Comparison of ENCODE assay signal across 16 cellular contexts in genomic region chr13:24307211-24308067, GRCh38. TPM values are rescaled to one million over a fixed set of nuclear protein-coding genes. Genes with fewer than 3 reads are reported as not detected.
DNase-seq lines count a peak whose midpoint lies in the region; ATAC-seq and TF ChIP-seq lines count a peak whose summit lies in the region.
"Had no signal": no experiment of that assay in that cellular context is flagged by ENCODE, and none has a peak within 500 bp of the region (broad histone marks: within the 10 kb centered on the region; RNA-seq: fewer than 3 reads in every experiment).

No MANE protein-coding gene starts in this region.

- no peak for TF ChIP-seq EP300 in upper lobe of left lung (IDR thresholded peaks at IDR 0.05)

- H3K27ac ChIP-seq in right atrium auricular region (peak overlapping the region in 1 of 2 donors; percentile 7), left lung (peak overlapping the region in 1 of 2 donors; percentile 40), upper lobe of left lung (peak overlapping the region in 1 of 4 donors; percentile 36)

- TF ChIP-seq CTCF in right atrium auricular region (IDR thresholded peaks at IDR 0.05) (no peak), left lung (IDR thresholded peaks at IDR 0.05) (no peak), upper lobe of left lung (IDR thresholded peaks at IDR 0.05) (no peak)

- WGBS in upper lobe of left lung, 2 donors = 60 to 74% methylated on average over 20 to 27 of the region's 27 CpGs

- H3K4me1 ChIP-seq in right atrium auricular region (peaks cover 0 to 14% of the 10 kb centered on the region in 2 donors), left lung (peaks cover 0 to 12% of the 10 kb centered on the region in 2 donors), upper lobe of left lung (peaks cover 0 to 16% (median 11%) of the 10 kb centered on the region in 4 donors)

- no peaks in the 10 kb centered on the region for H3K9me3 ChIP-seq in right atrium auricular region
- no peaks in the 10 kb centered on the region for H3K9me3 ChIP-seq in left lung
- no peaks in the 10 kb centered on the region for H3K9me3 ChIP-seq in upper lobe of left lung

- peaks cover 7% of the 10 kb centered on the region for H3K36me3 ChIP-seq in right atrium auricular region
- peaks cover 0 to 26% of the 10 kb centered on the region in 2 donors for H3K36me3 ChIP-seq in left lung
- H3K36me3 ChIP-seq in upper lobe of left lung = peaks cover 0 to 35% (median 24%) of the 10 kb centered on the region in 4 donors

- intact Hi-C loops in Right ventricle myocardium superior (cut with DNase I) (no loop called here), left lung (cut with DNase I) (no loop called here)

- H3K27me3 ChIP-seq in right atrium auricular region = no peaks in the 10 kb centered on the region
- H3K27me3 ChIP-seq in left lung = no peaks in the 10 kb centered on the region
- no peaks in the 10 kb centered on the region for H3K27me3 ChIP-seq in upper lobe of left lung

- DNase-seq in Right ventricle myocardium superior (no peak), right atrium auricular region (ENCODE audit: low spot score) (no peak), NCI-H774 (lab: John Stamatoyannopoulos, UW) (peak; percentile 2), left lung (peak; percentile 76 to 83), upper lobe of left lung (peak in 1 of 2 donors; percentile 74), iPS-NIHi11 (ENCODE audit: low spot score) (no peak)
- no peak for DNase-seq in activated CD4-positive, alpha-beta T cell treated with anti-CD3 and anti-CD28 coated beads, Interleukin-2, amount 50 U/mL, for 1 hour
- DNase-seq: activated naive CD4-positive, alpha-beta T cell treated with anti-CD3 and anti-CD28 coated beads, Interleukin-2, amount 50 U/mL, for 16 hours; cerebellar nuclear complex; DMS 273 treated with DMSO at 0.1 percent for 48 hours; hypothalamus; nucleus accumbens had no signal

- H3K4me3 ChIP-seq in right atrium auricular region (no peak overlapping the region), left lung (no peak overlapping the region), upper lobe of left lung (no peak overlapping the region)

- ATAC-seq in Right ventricle myocardium superior (ENCODE audit: poor library complexity) = peak; percentile 29
- ATAC-seq in left lung = peak; percentile 96
- ATAC-seq in upper lobe of left lung (ENCODE audit: low FRiP score in 2 of 2) = peak; percentile 59 to 88
- ATAC-seq in HG03520 (IDR thresholded peaks at IDR 0.05; ENCODE audit: unreplicated experiment) = no peak

- TF ChIP-seq POLR2A in upper lobe of left lung (IDR thresholded peaks at IDR 0.05) = no peak

RNA-seq across cellular contexts. Expression of gene C1QTNF9, which starts 1.9 kb away (rescaled TPM):
- total RNA-seq in Right ventricle myocardium superior (2.5 TPM), right atrium auricular region (under 1 TPM in 1 of 2 donors, not detected in 1; 0.67 TPM), left lung (under 1 TPM in 1 of 2 donors, not detected in 1; 0.18 TPM), upper lobe of left lung (under 1 TPM in 2 of 6 donors, not detected in 4; 0.30 to 0.39 TPM)
- total RNA-seq: activated CD8-positive, alpha-beta memory T cell treated with anti-CD3 and anti-CD28 coated beads for 36 hours; epithelial cell of proximal tubule; lung microvascular endothelial cell had no signal

Comparison
In these comparisons a context has a peak if more than half of its experiments do, and no peak if none do; other contexts are left out.
1. DNase-seq: peak in NCI-H774 (single experiment) and left lung (2 of 2); none in Right ventricle myocardium superior (single experiment), right atrium auricular region (single experiment), activated CD4-positive, alpha-beta T cell treated with anti-CD3 and anti-CD28 coated beads, Interleukin-2, amount 50 U/mL, for 1 hour (single experiment) and iPS-NIHi11 (single experiment).